ENCODE assay signal across 8 cellular contexts in genomic region chr1:44835738-44836675, GRCh38. TPM values are rescaled to one million over a fixed set of nuclear protein-coding genes. Genes with fewer than 3 reads are reported as not detected.
DNase-seq lines count a peak whose midpoint lies in the region; ATAC-seq and TF ChIP-seq lines count a peak whose summit lies in the region.

No MANE protein-coding gene starts in this region.

- H3K4me1 ChIP-seq in OCI-LY7 (ENCODE audit: insufficient read depth, low read length, poor library complexity, severe bottlenecking), result no peaks in the 10 kb centered on the region
- H3K4me1 ChIP-seq in esophagus muscularis mucosa, result peaks cover 0 to 8% (median 8%) of the 10 kb centered on the region in 4 donors

- peak overlapping the region in 1 of 2 donors; percentile 63 for H3K27ac Mint-ChIP-seq in natural killer cell
- peak overlapping the region; percentile 12 for H3K27ac Mint-ChIP-seq in stimulated activated memory B cell treated with anti-CD40 and anti-IgM and Interleukin-4, amounts not matched to agents 10 μg/mL and 1 μg/mL and 100 μg/mL, for 72 hours

- POLR2A ChIA-PET in OCI-LY7 (lab: Charles Lee), result interaction anchor here (1.0 kb wide), 1 partner anchor 128 kb away, joined by 3 read pairs; no protein-coding TSS in a partner anchor

- no peaks in the 10 kb centered on the region for H3K79me2 ChIP-seq in OCI-LY7 (ENCODE audit: insufficient read depth, low read depth, low read length)

- peak overlapping the region; percentile 51; the same call in 1 of the 2 replicates for H2AFZ ChIP-seq in OCI-LY7 (ENCODE audit: low read length)

- ATAC-seq in GM18907 (IDR thresholded peaks at IDR 0.05; ENCODE audit: unreplicated experiment) (peak; percentile 74), natural killer cell (peak; percentile 90 to 99 (median 97))
- peak; percentile 94 for ATAC-seq in stimulated activated memory B cell treated with anti-CD40 and anti-IgM and Interleukin-4, amounts not matched to agents 10 μg/mL and 1 μg/mL and 100 μg/mL, for 72 hours

- H3K9me3 ChIP-seq in OCI-LY7 (ENCODE audit: low read length) (no peaks in the 10 kb centered on the region), esophagus muscularis mucosa (no peaks in the 10 kb centered on the region)

- CTCF ChIA-PET in OCI-LY7 (lab: Charles Lee; ENCODE audit: unreplicated experiment), result no interaction called here

- no peaks in the 10 kb centered on the region for H3K36me3 Mint-ChIP-seq in natural killer cell
- H3K36me3 Mint-ChIP-seq in stimulated activated memory B cell treated with anti-CD40 and anti-IgM and Interleukin-4, amounts not matched to agents 10 μg/mL and 1 μg/mL and 100 μg/mL, for 72 hours, result no peaks in the 10 kb centered on the region

- no peaks in the 10 kb centered on the region for H3K9me3 Mint-ChIP-seq in natural killer cell
- no peaks in the 10 kb centered on the region for H3K9me3 Mint-ChIP-seq in stimulated activated memory B cell treated with anti-CD40 and anti-IgM and Interleukin-4, amounts not matched to agents 10 μg/mL and 1 μg/mL and 100 μg/mL, for 72 hours

- no peak overlapping the region for H3K27ac ChIP-seq in OCI-LY7 (ENCODE audit: low read depth, low read length, poor library complexity, severe bottlenecking)
- peak overlapping the region in 1 of 4 donors; percentile 5 for H3K27ac ChIP-seq in esophagus muscularis mucosa (replicated peaks in 1 of 4)

- no peak for TF ChIP-seq POLR2A in esophagus muscularis mucosa (IDR thresholded peaks at IDR 0.05; ENCODE audit: low read depth)

- H3K9me2 ChIP-seq in OCI-LY7 (ENCODE audit: insufficient read depth, low read length), result no peaks in the 10 kb centered on the region

- no peak overlapping the region for H3K4me3 Mint-ChIP-seq in natural killer cell
- no peak overlapping the region for H3K4me3 Mint-ChIP-seq in stimulated activated memory B cell treated with anti-CD40 and anti-IgM and Interleukin-4, amounts not matched to agents 10 μg/mL and 1 μg/mL and 100 μg/mL, for 72 hours

- no peaks in the 10 kb centered on the region for H4K20me1 ChIP-seq in OCI-LY7 (ENCODE audit: insufficient read depth, low read length)

- peak; percentile 84 for DNase-seq in AG08396 (ENCODE audit: low spot score)
- DNase-seq in OCI-LY7 (ENCODE audit: low spot score), result peak; percentile 77
- DNase-seq in activated T-cell treated with anti-CD3 and anti-CD28 coated beads for 1 hour (ENCODE audit: low read depth), result peak; percentile 86
- DNase-seq in esophagus muscularis mucosa (ENCODE audit: extremely low spot score), result no peak
- DNase-seq in natural killer cell, result peak; percentile 79

- peak; percentile 94 for TF ChIP-seq CTCF in OCI-LY7 (conservative IDR thresholded peaks at IDR 0.05; ENCODE audit: low read length)
- peak; percentile 75 to 89 (median 81) for TF ChIP-seq CTCF in esophagus muscularis mucosa (IDR thresholded peaks at IDR 0.05)
- TF ChIP-seq CTCF in natural killer cell (IDR thresholded peaks at IDR 0.05), result peak; percentile 77

- no peaks in the 10 kb centered on the region for H3K36me3 ChIP-seq in OCI-LY7 (ENCODE audit: insufficient read depth, low read length)
- no peaks in the 10 kb centered on the region for H3K36me3 ChIP-seq in esophagus muscularis mucosa

- peak; percentile 87 for TF ChIP-seq RAD21 in Ishikawa (IDR thresholded peaks at IDR 0.05; ENCODE audit: low read depth)

- 69% methylated on average over 22 of the region's 23 CpGs for WGBS in esophagus muscularis mucosa

- intact Hi-C loops in OCI-LY7 (cut with micrococcal nuclease; ENCODE audit: unreplicated experiment) (loop anchor here (2.0 to 10.0 kb wide), 3 partner anchors 149 to 465 kb away; partner anchors contain the start of genes EIF2B3 and HECTD3), esophagus muscularis mucosa (cut with DNase I) (loop anchor here (5.0 to 10.0 kb wide), 4 partner anchors 39 to 469 kb away; partner anchors contain the start of gene EIF2B3), natural killer cell (cut with micrococcal nuclease) (loop anchor here (2.0 to 5.0 kb wide), 2 partner anchors 49 to 465 kb away; partner anchors contain the start of gene BEST4)

- no TSS peak for BruUV-seq in OCI-LY7 (replicated peaks; lab: Mats Ljungman, UMichigan)

- H3K4me3 ChIP-seq in OCI-LY7 (ENCODE audit: low read depth, low read length, poor library complexity, severe bottlenecking) (no peak overlapping the region), esophagus muscularis mucosa (peak overlapping the region in 1 of 4 donors; percentile 8)

- peaks cover 7% of the 10 kb centered on the region in 2 donors for H3K4me1 Mint-ChIP-seq in natural killer cell
- H3K4me1 Mint-ChIP-seq in stimulated activated memory B cell treated with anti-CD40 and anti-IgM and Interleukin-4, amounts not matched to agents 10 μg/mL and 1 μg/mL and 100 μg/mL, for 72 hours, result peaks cover 18% of the 10 kb centered on the region

- TF ChIP-seq EP300 in Ishikawa (IDR thresholded peaks at IDR 0.05; ENCODE audit: borderline replicate concordance) (no peak), esophagus muscularis mucosa (IDR thresholded peaks at IDR 0.05) (no peak)

- no peak overlapping the region for H3K4me2 ChIP-seq in OCI-LY7 (ENCODE audit: low read length)

- peaks cover under 1 to 5% of the 10 kb centered on the region in 2 donors for H3K27me3 Mint-ChIP-seq in natural killer cell (ENCODE audit: low read depth in 2 of 2)
- peaks cover 15% of the 10 kb centered on the region for H3K27me3 Mint-ChIP-seq in stimulated activated memory B cell treated with anti-CD40 and anti-IgM and Interleukin-4, amounts not matched to agents 10 μg/mL and 1 μg/mL and 100 μg/mL, for 72 hours

- no peaks in the 10 kb centered on the region for H3K27me3 ChIP-seq in esophagus muscularis mucosa

TF ChIP-seq in Ishikawa, 13 proteins besides CTCF, POLR2A, EP300 and RAD21 (continues in another document):
- TF ChIP-seq EGR1 (IDR thresholded peaks at IDR 0.05), result no peak
- TF ChIP-seq, protein P1, sequence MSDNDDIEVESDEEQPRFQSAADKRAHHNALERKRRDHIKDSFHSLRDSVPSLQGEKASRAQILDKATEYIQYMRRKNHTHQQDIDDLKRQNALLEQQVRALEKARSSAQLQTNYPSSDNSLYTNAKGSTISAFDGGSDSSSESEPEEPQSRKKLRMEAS (IDR thresholded peaks at IDR 0.05), result no peak
- no peak for TF ChIP-seq FOXM1 (IDR thresholded peaks at IDR 0.05; ENCODE audit: borderline replicate concordance, low read depth)
- TF ChIP-seq, protein P2, sequence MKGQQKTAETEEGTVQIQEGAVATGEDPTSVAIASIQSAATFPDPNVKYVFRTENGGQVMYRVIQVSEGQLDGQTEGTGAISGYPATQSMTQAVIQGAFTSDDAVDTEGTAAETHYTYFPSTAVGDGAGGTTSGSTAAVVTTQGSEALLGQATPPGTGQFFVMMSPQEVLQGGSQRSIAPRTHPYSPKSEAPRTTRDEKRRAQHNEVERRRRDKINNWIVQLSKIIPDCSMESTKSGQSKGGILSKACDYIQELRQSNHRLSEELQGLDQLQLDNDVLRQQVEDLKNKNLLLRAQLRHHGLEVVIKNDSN (IDR thresholded peaks at IDR 0.05), result no peak
- TF ChIP-seq TAF1 (IDR thresholded peaks at IDR 0.05; ENCODE audit: low read depth), result no peak
- TF ChIP-seq TCF12 (IDR thresholded peaks at IDR 0.05; ENCODE audit: low read depth), result no peak
- TF ChIP-seq, protein P3, sequence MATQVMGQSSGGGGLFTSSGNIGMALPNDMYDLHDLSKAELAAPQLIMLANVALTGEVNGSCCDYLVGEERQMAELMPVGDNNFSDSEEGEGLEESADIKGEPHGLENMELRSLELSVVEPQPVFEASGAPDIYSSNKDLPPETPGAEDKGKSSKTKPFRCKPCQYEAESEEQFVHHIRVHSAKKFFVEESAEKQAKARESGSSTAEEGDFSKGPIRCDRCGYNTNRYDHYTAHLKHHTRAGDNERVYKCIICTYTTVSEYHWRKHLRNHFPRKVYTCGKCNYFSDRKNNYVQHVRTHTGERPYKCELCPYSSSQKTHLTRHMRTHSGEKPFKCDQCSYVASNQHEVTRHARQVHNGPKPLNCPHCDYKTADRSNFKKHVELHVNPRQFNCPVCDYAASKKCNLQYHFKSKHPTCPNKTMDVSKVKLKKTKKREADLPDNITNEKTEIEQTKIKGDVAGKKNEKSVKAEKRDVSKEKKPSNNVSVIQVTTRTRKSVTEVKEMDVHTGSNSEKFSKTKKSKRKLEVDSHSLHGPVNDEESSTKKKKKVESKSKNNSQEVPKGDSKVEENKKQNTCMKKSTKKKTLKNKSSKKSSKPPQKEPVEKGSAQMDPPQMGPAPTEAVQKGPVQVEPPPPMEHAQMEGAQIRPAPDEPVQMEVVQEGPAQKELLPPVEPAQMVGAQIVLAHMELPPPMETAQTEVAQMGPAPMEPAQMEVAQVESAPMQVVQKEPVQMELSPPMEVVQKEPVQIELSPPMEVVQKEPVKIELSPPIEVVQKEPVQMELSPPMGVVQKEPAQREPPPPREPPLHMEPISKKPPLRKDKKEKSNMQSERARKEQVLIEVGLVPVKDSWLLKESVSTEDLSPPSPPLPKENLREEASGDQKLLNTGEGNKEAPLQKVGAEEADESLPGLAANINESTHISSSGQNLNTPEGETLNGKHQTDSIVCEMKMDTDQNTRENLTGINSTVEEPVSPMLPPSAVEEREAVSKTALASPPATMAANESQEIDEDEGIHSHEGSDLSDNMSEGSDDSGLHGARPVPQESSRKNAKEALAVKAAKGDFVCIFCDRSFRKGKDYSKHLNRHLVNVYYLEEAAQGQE (IDR thresholded peaks at IDR 0.05; ENCODE audit: low read depth), result no peak
- TF ChIP-seq NFIC (IDR thresholded peaks at IDR 0.05), result no peak
- TF ChIP-seq TEAD4 (IDR thresholded peaks at IDR 0.05), result no peak
- no peak for TF ChIP-seq YY1 (IDR thresholded peaks at IDR 0.05; ENCODE audit: low read depth)
- no peak for TF ChIP-seq CEBPB (IDR thresholded peaks at IDR 0.05)

RNA-seq across cellular contexts. Expression of gene PTCH2, which starts 7.0 kb away (rescaled TPM):
- total RNA-seq in OCI-LY7 (2014; rRNA removed; shearing (Covaris generic)), result 0.39 and 0.60 TPM in 2 replicates
- total RNA-seq in OCI-LY7 (2022) (0.68 and 1.0 TPM in 2 replicates), esophagus muscularis mucosa (1 to 10 TPM in 2 of 4 donors, under 1 TPM in 2; 0.66 to 2.6 (median 1.1) TPM), natural killer cell (1 to 10 TPM; 1.8 to 3.1 (median 2.4) TPM)

RNA-seq across cellular contexts. Expression of gene BTBD19, which starts 27.7 kb away (rescaled TPM):
- total RNA-seq in OCI-LY7 (2014; rRNA removed; shearing (Covaris generic)), result 0.21 and 0.44 TPM in 2 replicates
- total RNA-seq in OCI-LY7 (2022), result 2.0 and 2.7 TPM in 2 replicates
- total RNA-seq in esophagus muscularis mucosa, result 1 to 10 TPM; 2.7 to 6.6 (median 3.4) TPM
- 1 to 10 TPM; 4.4 to 5.7 (median 4.9) TPM for total RNA-seq in natural killer cell

RNA-seq across cellular contexts. Expression of gene DYNLT4, which starts 28.9 kb away (rescaled TPM):
- total RNA-seq in OCI-LY7 (2014; rRNA removed; shearing (Covaris generic)), result 1.5 TPM in 1 of 2 replicates, not detected in the other
- total RNA-seq in OCI-LY7 (2022), result not detected in 2 replicates
- under 1 TPM in 1 of 4 donors, not detected in 3; 0.83 TPM for total RNA-seq in esophagus muscularis mucosa
- total RNA-seq in natural killer cell, result 1 to 10 TPM in 1 of 3 donors, under 1 TPM in 1, not detected in 1; 0.96 to 1.2 TPM

RNA-seq across cellular contexts. Expression of gene PLK3, which starts 35.8 kb away (rescaled TPM):
- 8.3 and 10.1 TPM in 2 replicates for total RNA-seq in OCI-LY7 (2014; rRNA removed; shearing (Covaris generic))
- total RNA-seq in OCI-LY7 (2022) (8.8 and 10.8 TPM in 2 replicates), esophagus muscularis mucosa (10 to 100 TPM in 2 of 4 donors, 1 to 10 TPM in 2; 7.9 to 46.4 (median 10.5) TPM), natural killer cell (10 to 100 TPM; 39.5 to 89.2 (median 78.1) TPM)

RNA-seq across cellular contexts. Expression of gene BEST4, which starts 48.0 kb away (rescaled TPM):
- 0.44 and 0.93 TPM in 2 replicates for total RNA-seq in OCI-LY7 (2014; rRNA removed; shearing (Covaris generic))
- total RNA-seq in OCI-LY7 (2022), result 3.1 and 3.3 TPM in 2 replicates
- under 1 TPM in 1 of 4 donors, not detected in 3; 0.29 TPM for total RNA-seq in esophagus muscularis mucosa
- total RNA-seq in natural killer cell, result under 1 TPM; 0.18 to 0.33 (median 0.28) TPM
